9 cellular contexts compared by ENCODE assay signal in genomic region chr2:1742300-1742679, GRCh38. TPM values are rescaled to one million over a fixed set of nuclear protein-coding genes. Genes with fewer than 3 reads are reported as not detected.
DNase-seq lines count a peak whose midpoint lies in the region; ATAC-seq, FAIRE-seq and TF ChIP-seq lines count a peak whose summit lies in the region.
"Had no signal": no experiment of that assay in that cellular context is flagged by ENCODE, and none has a peak within 500 bp of the region (broad histone marks: within the 10 kb centered on the region; RNA-seq: fewer than 3 reads in every experiment).

No MANE protein-coding gene starts in this region.

- H2BK15ac ChIP-seq in H1 (ENCODE audit: low read length): no peak overlapping the region

- TF ChIP-seq EP300 in H1 (IDR thresholded peaks at IDR 0.05; ENCODE audit: borderline replicate concordance in 1 of 2, low read depth in 2 of 2, low read length in 2 of 2): no peak

- peak; percentile 24 for FAIRE-seq in H1 (lab: Jason Lieb, UNC)

- peak overlapping the region; percentile 67 to 73 for H3K4me2 ChIP-seq in H1 (ENCODE audit: insufficient read depth in 1 of 2, low read depth in 2 of 2, low read length in 2 of 2)

- H2AK5ac ChIP-seq in H1 (ENCODE audit: low read depth, low read length): no peak overlapping the region

- H3K9ac ChIP-seq in H1 (replicated peaks in 1 of 4; ENCODE audit: extremely low read depth in 1 of 4, low read depth in 3 of 4, low read length in 3 of 4): peak overlapping the region in 3 of 4 experiments; percentile 5 to 36 (median 31); a peak in 3 of 7 replicates
- H3K9ac ChIP-seq in muscle layer of colon (ENCODE audit: low read length): peak overlapping the region; percentile 50

- H3K79me2 ChIP-seq in H1 (ENCODE audit: control insufficient read depth in 1 of 2, insufficient read depth in 2 of 2, low read length in 2 of 2): peaks cover 7 to 51% of the 10 kb centered on the region in 2 experiments

- peaks cover 9% of the 10 kb centered on the region for H3K79me1 ChIP-seq in H1 (ENCODE audit: low read depth, low read length)

- H4K20me1 ChIP-seq in H1 (replicated peaks in 1 of 2; ENCODE audit: control insufficient read depth in 1 of 2, insufficient read depth in 2 of 2, low read length in 2 of 2): peaks cover 0 to 20% of the 10 kb centered on the region in 2 experiments

- TF ChIP-seq POLR2A in H1 (IDR thresholded peaks at IDR 0.05; ENCODE audit: control extremely low read depth in 1 of 2, low read depth in 2 of 2, low read length in 2 of 2) (no peak), vagina (IDR thresholded peaks at IDR 0.05) (no peak), body of pancreas (IDR thresholded peaks at IDR 0.05) (no peak)

- DNase-seq in heart right ventricle: peak in 1 of 2 donors; percentile 2
- DNase-seq in left ventricle myocardium superior: no peak
- DNase-seq in H1 (ENCODE audit: low read depth in 1 of 2, low spot score in 2 of 2): no peak
- no peak for DNase-seq in vagina (ENCODE audit: extremely low spot score in 2 of 2)
- no peak for DNase-seq in HUDEP-2 (lab: John Stamatoyannopoulos, UW; ENCODE audit: unreplicated experiment in 76 of 76)
- DNase-seq in body of pancreas: no peak
- DNase-seq in stimulated activated naive CD4-positive, alpha-beta T cell treated with Interleukin-2 at 50 U/mL for 16 hours (lab: John Stamatoyannopoulos, UW): no peak

- no peak overlapping the region for H3K56ac ChIP-seq in H1 (replicated peaks; ENCODE audit: insufficient read length, low read depth, low read length)

- no peak overlapping the region for H2AFZ ChIP-seq in H1 (ENCODE audit: low read length)

- intact Hi-C loops in heart right ventricle (cut with DNase I): loop anchor here in 8 of 10 donors (2.0 to 10.0 kb wide), 9 partner anchors 25 to 151 kb away; no protein-coding TSS in a partner anchor
- intact Hi-C loops in left ventricle myocardium superior (cut with micrococcal nuclease): loop anchor here (10.0 kb wide), 1 partner anchor 147 kb away; no protein-coding TSS in a partner anchor
- intact Hi-C loops in vagina (cut with DNase I): loop anchor here (5.0 kb wide), 1 partner anchor 90 kb away; no protein-coding TSS in a partner anchor
- intact Hi-C loops in body of pancreas (cut with DNase I): no loop called here

- TF ChIP-seq RAD21 in H1 (IDR thresholded peaks at IDR 0.05 in 1 of 2, conservative IDR thresholded peaks at IDR 0.05 in 1 of 2; ENCODE audit: low read depth in 2 of 2, low read length in 2 of 2): no peak

- no peak overlapping the region for H2BK120ac ChIP-seq in H1 (replicated peaks; ENCODE audit: low read depth, low read length)

- TF ChIP-seq CTCF in heart right ventricle (IDR thresholded peaks at IDR 0.05) (no peak), H1 (IDR thresholded peaks at IDR 0.05; ENCODE audit: control extremely low read depth in 1 of 3, insufficient read depth in 1 of 3, low read depth in 1 of 3, low read length in 3 of 3) (no peak), vagina (IDR thresholded peaks at IDR 0.05) (no peak), body of pancreas (IDR thresholded peaks at IDR 0.05) (no peak)

- H4K91ac ChIP-seq in H1 (replicated peaks; ENCODE audit: insufficient read length, low read length): no peak overlapping the region

- H3K23ac ChIP-seq in H1 (ENCODE audit: insufficient read length): no peak overlapping the region

- no peak overlapping the region for H2BK20ac ChIP-seq in H1 (ENCODE audit: low read length)

- H3K4me3 ChIP-seq in heart right ventricle (peak overlapping the region in 8 of 10 donors; percentile 69 to 87 (median 75)), H1 (ENCODE audit: extremely low read depth in 1 of 4, insufficient read depth in 2 of 4, low read depth in 3 of 4, low read length in 4 of 4) (peak overlapping the region; percentile 77 to 94 (median 81); a peak in 7 of 8 replicates), muscle layer of colon (ENCODE audit: low read depth in 1 of 2, low read length in 2 of 2) (peak overlapping the region; percentile 71 to 80), vagina (peak overlapping the region; percentile 72 to 88), body of pancreas (no peak overlapping the region)

- peaks cover 2% of the 10 kb centered on the region; the same call in 1 of the 2 replicates for H3K23me2 ChIP-seq in H1 (ENCODE audit: low read depth, low read length)

- 60 to 68% methylated on average over 13 of the region's 13 CpGs for WGBS in heart right ventricle, 2 donors
- WGBS in H1 (ENCODE audit: extremely low coverage in 1 of 2, insufficient coverage in 1 of 2, insufficient read length in 1 of 2, insufficient replicate concordance in 2 of 2, low coverage in 1 of 2, low lambda C conversion rate in 2 of 2, missing lambda C conversion rate in 1 of 2), 2 experiments: 72% methylated on average over 13 of the region's 13 CpGs; no CpG with 5 or more reads in 1 of the 2 experiments
- WGBS in body of pancreas, 2 donors: 71 to 76% methylated on average over 13 of the region's 13 CpGs

- H3K14ac ChIP-seq in H1 (ENCODE audit: insufficient read length): no peak overlapping the region

- no peak overlapping the region for H4K5ac ChIP-seq in H1 (ENCODE audit: insufficient read length, low read depth, low read length)

- POLR2A ChIA-PET in H1 (lab: Charles Lee; ENCODE audit: partially characterized antibody): interaction anchor here (1.1 to 2.4 kb wide), 10 partner anchors 10 to 149 kb away, joined by 3 to 8 read pairs (median 4); no protein-coding TSS in a partner anchor

- peak overlapping the region in 9 of 10 donors; percentile 81 to 97 (median 91) for H3K27ac ChIP-seq in heart right ventricle
- H3K27ac ChIP-seq in H1 (ENCODE audit: low read depth, low read length): no peak overlapping the region; the same call in 1 of the 2 replicates
- peak overlapping the region; percentile 98 for H3K27ac ChIP-seq in muscle layer of colon (ENCODE audit: low read depth, low read length)
- H3K27ac ChIP-seq in vagina: peak overlapping the region; percentile 90
- H3K27ac ChIP-seq in body of pancreas: peak overlapping the region in 1 of 4 donors; percentile 43
- H3K27ac ChIP-seq: C4-2B had no signal

- peaks cover 0 to 4% (median 0%) of the 10 kb centered on the region in 11 donors for H3K9me3 ChIP-seq in heart right ventricle
- no peaks in the 10 kb centered on the region for H3K9me3 ChIP-seq in H1 (ENCODE audit: insufficient read depth in 2 of 2, low read depth in 1 of 2, low read length in 1 of 2)
- no peaks in the 10 kb centered on the region for H3K9me3 ChIP-seq in muscle layer of colon (ENCODE audit: low read length)
- H3K9me3 ChIP-seq in vagina: no peaks in the 10 kb centered on the region
- H3K9me3 ChIP-seq in body of pancreas: no peaks in the 10 kb centered on the region

- H3K4me1 ChIP-seq in heart right ventricle: peaks cover 0 to 70% (median 47%) of the 10 kb centered on the region in 9 donors
- peaks cover 1 to 24% (median 6%) of the 10 kb centered on the region in 4 experiments; a peak in 5 of 7 replicates for H3K4me1 ChIP-seq in H1 (replicated peaks in 1 of 4; ENCODE audit: control insufficient read depth in 3 of 4, insufficient read depth in 4 of 4, low read length in 3 of 4)
- H3K4me1 ChIP-seq in muscle layer of colon (ENCODE audit: insufficient read depth, low read length): peaks cover 46% of the 10 kb centered on the region
- peaks cover 28% of the 10 kb centered on the region for H3K4me1 ChIP-seq in vagina
- peaks cover 20% of the 10 kb centered on the region for H3K4me1 ChIP-seq in body of pancreas

- H4K8ac ChIP-seq in H1 (ENCODE audit: extremely low read depth, insufficient read depth, low read length): peak overlapping the region; percentile 58; the same call in 1 of the 2 replicates

- H2BK12ac ChIP-seq in H1 (ENCODE audit: low read depth, low read length): no peak overlapping the region

- peaks cover 0 to 43% (median 11%) of the 10 kb centered on the region in 7 donors for H3K27me3 ChIP-seq in heart right ventricle
- peaks cover 0 to 18% (median 11%) of the 10 kb centered on the region in 4 experiments; a peak in 5 of 7 replicates for H3K27me3 ChIP-seq in H1 (replicated peaks in 1 of 4; ENCODE audit: control insufficient read depth in 3 of 4, extremely low read depth in 1 of 4, insufficient read depth in 3 of 4, low read length in 3 of 4)
- no peaks in the 10 kb centered on the region for H3K27me3 ChIP-seq in muscle layer of colon (ENCODE audit: control insufficient read depth in 1 of 2, insufficient read depth in 2 of 2, low read length in 2 of 2)
- no peaks in the 10 kb centered on the region for H3K27me3 ChIP-seq in vagina
- H3K27me3 ChIP-seq in body of pancreas: peaks cover 0 to 10% of the 10 kb centered on the region in 2 donors

- ATAC-seq in heart right ventricle: no peak
- no peak for ATAC-seq in left ventricle myocardium superior
- ATAC-seq in body of pancreas: no peak

- H2BK5ac ChIP-seq in H1 (ENCODE audit: low read depth, low read length): no peak overlapping the region

- no peak overlapping the region for H3K4ac ChIP-seq in H1 (replicated peaks; ENCODE audit: insufficient read length, low read depth, low read length)

- H3K18ac ChIP-seq in H1 (ENCODE audit: extremely low read depth, low read length): peak overlapping the region; percentile 68; the same call in 1 of the 2 replicates

- CTCF ChIA-PET in H1 (lab: Charles Lee; ENCODE audit: partially characterized antibody): interaction anchor here (0.9 to 2.6 kb wide), 18 partner anchors 9 to 191 kb away, joined by 3 to 18 read pairs (median 4); no protein-coding TSS in a partner anchor

- H3K36me3 ChIP-seq in heart right ventricle (peaks cover 0 to 6% (median 0%) of the 10 kb centered on the region in 9 donors), H1 (ENCODE audit: control insufficient read depth in 2 of 4, insufficient read depth in 4 of 4, low read length in 3 of 4) (no peaks in the 10 kb centered on the region; a peak in 1 of 8 replicates), muscle layer of colon (ENCODE audit: insufficient read depth, low read length) (no peaks in the 10 kb centered on the region), vagina (no peaks in the 10 kb centered on the region), body of pancreas (replicated peaks in 1 of 2; ENCODE audit: insufficient read depth in 1 of 2, low read depth in 2 of 2) (no peaks in the 10 kb centered on the region)

RNA-seq across cellular contexts. Expression of gene PXDN, which starts 2.0 kb away (rescaled TPM):
- total RNA-seq in heart right ventricle (10 to 100 TPM; 12.3 to 65.0 (median 20.3) TPM), left ventricle myocardium superior (18.5 TPM), vagina (33.6 TPM), body of pancreas (10 to 100 TPM in 1 of 2 donors, 1 to 10 TPM in 1; 7.0 to 41.9 TPM)
- polyA plus RNA-seq in heart right ventricle (10 to 100 TPM in 1 of 2 donors, 1 to 10 TPM in 1; 7.8 to 19.1 TPM), H1 (2011; rRNA removed) (104 and 204 TPM in 2 replicates)
- 131 and 141 TPM in 2 replicates for total RNA-seq in H1 (2021; fragmentation: NEBNext Ultra II Directional; extraction: Animal tissue kit (Norgen Biotek cat#: 25700))
- 80.0 TPM for polyA plus RNA-seq in H1 (2011; cell fraction: cytosol; rRNA removed)
- polyA plus RNA-seq in H1 (2011; cell fraction: nucleus; rRNA removed): 206 TPM
- 74.0 to 91.4 TPM (median 80.3 TPM) in 4 replicates for polyA plus RNA-seq in H1 (2012, experiment 1 of 2)
- polyA plus RNA-seq in H1 (2012, experiment 2 of 2): 31.1 TPM
- 208 TPM for polyA plus RNA-seq in H1 (2013, experiment 1 of 2)
- 187 TPM for polyA plus RNA-seq in H1 (2013, experiment 2 of 2)
- polyA minus RNA-seq in H1 (2011; rRNA and poly(A)+ RNA removed): 68.1 and 71.5 TPM in 2 replicates
- 54.3 TPM for polyA minus RNA-seq in H1 (2011; cell fraction: cytosol; rRNA and poly(A)+ RNA removed)
- 58.5 TPM for polyA minus RNA-seq in H1 (2011; cell fraction: nucleus; rRNA and poly(A)+ RNA removed)

Comparison
In these comparisons a context has a peak if more than half of its experiments do, and no peak if none do; other contexts are left out.
1. H3K4me3 ChIP-seq: peak in heart right ventricle (8 of 10), H1 (4 of 4), muscle layer of colon (2 of 2) and vagina (2 of 2); none in body of pancreas (0 of 2).